Comparison of ENCODE assay signal across 9 cellular contexts in genomic region chr6:32969685-32970412, GRCh38. TPM values are rescaled to one million over a fixed set of nuclear protein-coding genes. Genes with fewer than 3 reads are reported as not detected.
DNase-seq lines count a peak whose midpoint lies in the region; ATAC-seq and TF ChIP-seq lines count a peak whose summit lies in the region.
"Had no signal": no experiment of that assay in that cellular context is flagged by ENCODE, and none has a peak within 500 bp of the region (broad histone marks: within the 10 kb centered on the region; RNA-seq: fewer than 3 reads in every experiment).

No MANE protein-coding gene starts in this region.

- H3K27ac Mint-ChIP-seq in CD8-positive, alpha-beta T cell: peak overlapping the region; percentile 100
- peak overlapping the region; percentile 100 for H3K27ac Mint-ChIP-seq in neural progenitor cell

- H3K9me3 ChIP-seq in CD8-positive, alpha-beta T cell (ENCODE audit: low read length): no peaks in the 10 kb centered on the region
- H3K9me3 ChIP-seq in HUES64 (ENCODE audit: insufficient read depth, low read depth, low read length): no peaks in the 10 kb centered on the region
- H3K9me3 ChIP-seq in neural progenitor cell (ENCODE audit: low read depth): no peaks in the 10 kb centered on the region

- H3K27me3 Mint-ChIP-seq in CD8-positive, alpha-beta T cell (ENCODE audit: low read depth): no peaks in the 10 kb centered on the region
- H3K27me3 Mint-ChIP-seq in neural progenitor cell (ENCODE audit: insufficient read depth, low read depth): peaks cover 11% of the 10 kb centered on the region

- no peaks in the 10 kb centered on the region for H3K9me3 Mint-ChIP-seq in CD8-positive, alpha-beta T cell
- H3K9me3 Mint-ChIP-seq in neural progenitor cell: no peaks in the 10 kb centered on the region

- H3K36me3 ChIP-seq in CD8-positive, alpha-beta T cell (ENCODE audit: insufficient read depth, low read length): peaks cover 7% of the 10 kb centered on the region
- H3K36me3 ChIP-seq in HUES64 (ENCODE audit: insufficient read depth, low read length): peaks cover 32% of the 10 kb centered on the region
- H3K36me3 ChIP-seq in neural progenitor cell: peaks cover 7% of the 10 kb centered on the region

- H3K9ac ChIP-seq in HUES64 (ENCODE audit: low read depth, low read length): peak overlapping the region; percentile 100
- peak overlapping the region; percentile 90 for H3K9ac ChIP-seq in neural progenitor cell

- WGBS in HUES64: under 1% methylated on average over 17 of the region's 19 CpGs

- peaks cover 28% of the 10 kb centered on the region for H3K4me1 ChIP-seq in CD8-positive, alpha-beta T cell (ENCODE audit: insufficient read depth, low read length)
- H3K4me1 ChIP-seq in HUES64 (ENCODE audit: insufficient read depth, low read length) (peaks cover 7% of the 10 kb centered on the region; the same call in 1 of the 2 replicates), neural progenitor cell (peaks cover 12% of the 10 kb centered on the region)

- H3K27ac ChIP-seq in CD8-positive, alpha-beta T cell (ENCODE audit: low read depth, low read length): peak overlapping the region; percentile 86
- peak overlapping the region; percentile 99 for H3K27ac ChIP-seq in HUES64 (ENCODE audit: low read depth, low read length)
- H3K27ac ChIP-seq in neural progenitor cell: peak overlapping the region; percentile 100

- peaks cover 66% of the 10 kb centered on the region for H3F3A ChIP-seq in neural progenitor cell (ENCODE audit: low read depth)

- H3K4me1 Mint-ChIP-seq in CD8-positive, alpha-beta T cell (ENCODE audit: low read depth): peaks cover 44% of the 10 kb centered on the region
- peaks cover 29% of the 10 kb centered on the region for H3K4me1 Mint-ChIP-seq in neural progenitor cell

- H4K20me1 ChIP-seq in neural progenitor cell (ENCODE audit: low read depth): peaks cover 37% of the 10 kb centered on the region

- H3K4me2 ChIP-seq in neural progenitor cell: peak overlapping the region; percentile 82

- DNase-seq in CD8-positive, alpha-beta T cell: peak; percentile 32 to 84 (median 66)
- DNase-seq in activated T-helper 1 cell treated with anti-CD3 and anti-CD28 coated beads, Interleukin-2, amount 50 U/mL, for 16 hours (ENCODE audit: low read depth in 1 of 2, low spot score in 1 of 2): peak; percentile 44 to 58
- DNase-seq in fibroblast of pulmonary artery (ENCODE audit: low read depth): peak; percentile 98
- peak; percentile 92 for DNase-seq in neural progenitor cell (ENCODE audit: low spot score)
- DNase-seq in superior temporal gyrus (ENCODE audit: extremely low spot score): peak; percentile 85

- H3K27me3 ChIP-seq in CD8-positive, alpha-beta T cell (ENCODE audit: insufficient read depth, low read length): no peaks in the 10 kb centered on the region
- H3K27me3 ChIP-seq in HUES64 (ENCODE audit: insufficient read depth, low read length): no peaks in the 10 kb centered on the region
- H3K27me3 ChIP-seq in neural progenitor cell: no peaks in the 10 kb centered on the region

- intact Hi-C loops in CD8-positive, alpha-beta T cell (cut with DNase I, micrococcal nuclease): loop anchor here (2.0 to 5.0 kb wide), 7 partner anchors 78 to 843 kb away; partner anchors contain the start of genes ATF6B (in 1 of the 2), CUTA (in 1 of the 2), PHF1 (in 1 of the 2) and RXRB (in 1 of the 2)

- peaks cover 48% of the 10 kb centered on the region for H3K36me3 Mint-ChIP-seq in CD8-positive, alpha-beta T cell
- H3K36me3 Mint-ChIP-seq in neural progenitor cell: peaks cover 19% of the 10 kb centered on the region

- POLR2A ChIA-PET in CD8-positive, alpha-beta T cell (lab: Charles Lee): interaction anchor here (0.7 to 11.7 kb wide), 12 partner anchors 13 to 773 kb away, joined by 3 to 296 read pairs (median 46); partner anchors contain the start of genes HLA-DMA, HLA-DMB, PSMB8 and PSMB9

- CTCF ChIA-PET in CD8-positive, alpha-beta T cell (lab: Charles Lee): interaction anchor here (1.1 to 30.1 kb wide), 6 partner anchors 10 to 131 kb away, joined by 3 to 662 read pairs (median 23); partner anchors contain the start of genes HLA-DMA and TAP2

- peak overlapping the region; percentile 97 for H3K4me3 Mint-ChIP-seq in CD8-positive, alpha-beta T cell
- peak overlapping the region; percentile 94 for H3K4me3 Mint-ChIP-seq in neural progenitor cell

- H3K79me2 ChIP-seq in neural progenitor cell (ENCODE audit: low read depth): peaks cover 82% of the 10 kb centered on the region

- no peak overlapping the region for H2AFZ ChIP-seq in neural progenitor cell (replicated peaks)

- no peak for TF ChIP-seq CTCF in CD8-positive, alpha-beta T cell (IDR thresholded peaks at IDR 0.05)
- TF ChIP-seq CTCF in fibroblast of pulmonary artery (IDR thresholded peaks at IDR 0.05; ENCODE audit: low read length, missing control alignments): no peak
- peak; percentile 60 for TF ChIP-seq CTCF in neural progenitor cell (IDR thresholded peaks at IDR 0.05)

- ATAC-seq in CD8-positive, alpha-beta T cell: no peak
- ATAC-seq in GM21529 (IDR thresholded peaks at IDR 0.05; ENCODE audit: unreplicated experiment): no peak

- peak overlapping the region; percentile 78 for H3K4me3 ChIP-seq in CD8-positive, alpha-beta T cell (ENCODE audit: low read depth, low read length)
- peak overlapping the region; percentile 94 for H3K4me3 ChIP-seq in HUES64 (ENCODE audit: low read length)
- H3K4me3 ChIP-seq in fibroblast of pulmonary artery (replicated peaks; ENCODE audit: low read depth, low read length): peak overlapping the region; percentile 84
- H3K4me3 ChIP-seq in neural progenitor cell: peak overlapping the region; percentile 68

TF ChIP-seq in PFSK-1, 5 proteins besides CTCF, POLR2A, EP300 and RAD21:
- TF ChIP-seq, protein P1, sequence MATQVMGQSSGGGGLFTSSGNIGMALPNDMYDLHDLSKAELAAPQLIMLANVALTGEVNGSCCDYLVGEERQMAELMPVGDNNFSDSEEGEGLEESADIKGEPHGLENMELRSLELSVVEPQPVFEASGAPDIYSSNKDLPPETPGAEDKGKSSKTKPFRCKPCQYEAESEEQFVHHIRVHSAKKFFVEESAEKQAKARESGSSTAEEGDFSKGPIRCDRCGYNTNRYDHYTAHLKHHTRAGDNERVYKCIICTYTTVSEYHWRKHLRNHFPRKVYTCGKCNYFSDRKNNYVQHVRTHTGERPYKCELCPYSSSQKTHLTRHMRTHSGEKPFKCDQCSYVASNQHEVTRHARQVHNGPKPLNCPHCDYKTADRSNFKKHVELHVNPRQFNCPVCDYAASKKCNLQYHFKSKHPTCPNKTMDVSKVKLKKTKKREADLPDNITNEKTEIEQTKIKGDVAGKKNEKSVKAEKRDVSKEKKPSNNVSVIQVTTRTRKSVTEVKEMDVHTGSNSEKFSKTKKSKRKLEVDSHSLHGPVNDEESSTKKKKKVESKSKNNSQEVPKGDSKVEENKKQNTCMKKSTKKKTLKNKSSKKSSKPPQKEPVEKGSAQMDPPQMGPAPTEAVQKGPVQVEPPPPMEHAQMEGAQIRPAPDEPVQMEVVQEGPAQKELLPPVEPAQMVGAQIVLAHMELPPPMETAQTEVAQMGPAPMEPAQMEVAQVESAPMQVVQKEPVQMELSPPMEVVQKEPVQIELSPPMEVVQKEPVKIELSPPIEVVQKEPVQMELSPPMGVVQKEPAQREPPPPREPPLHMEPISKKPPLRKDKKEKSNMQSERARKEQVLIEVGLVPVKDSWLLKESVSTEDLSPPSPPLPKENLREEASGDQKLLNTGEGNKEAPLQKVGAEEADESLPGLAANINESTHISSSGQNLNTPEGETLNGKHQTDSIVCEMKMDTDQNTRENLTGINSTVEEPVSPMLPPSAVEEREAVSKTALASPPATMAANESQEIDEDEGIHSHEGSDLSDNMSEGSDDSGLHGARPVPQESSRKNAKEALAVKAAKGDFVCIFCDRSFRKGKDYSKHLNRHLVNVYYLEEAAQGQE (IDR thresholded peaks at IDR 0.05; ENCODE audit: insufficient read depth in 1 of 2, low read depth in 2 of 2, low read length in 2 of 2): peak in 1 of 2 experiments; percentile 78; a peak in 2 of 4 replicates
- peak; percentile 94; the same call in 1 of the 2 replicates for TF ChIP-seq SIN3A (IDR thresholded peaks at IDR 0.05; ENCODE audit: borderline replicate concordance, insufficient read depth, low read length)
- TF ChIP-seq FOXP2 (optimal IDR thresholded peaks at IDR 0.05; ENCODE audit: borderline replicate concordance, extremely low read depth, extremely low read length, insufficient read depth): no peak
- peak; percentile 91; the same call in 1 of the 2 replicates for TF ChIP-seq TAF1 (IDR thresholded peaks at IDR 0.05; ENCODE audit: borderline replicate concordance, insufficient read depth, low read length)
- peak; percentile 71 for TF ChIP-seq POLR2AphosphoS5 (IDR thresholded peaks at IDR 0.05; ENCODE audit: low read depth, low read length)

RNA-seq across cellular contexts. Expression of gene BRD2, which starts 1.5 kb away (rescaled TPM):
- total RNA-seq in CD8-positive, alpha-beta T cell: 100 to 1,000 TPM; 333 to 340 TPM
- 111 TPM for polyA plus RNA-seq in HUES64 (2013, experiment 1 of 2)
- polyA plus RNA-seq in HUES64 (2013, experiment 2 of 2): 112 TPM
- 129 TPM for polyA plus RNA-seq in PFSK-1 (2012; ENCODE audit: insufficient read length, low read depth)
- total RNA-seq in neural progenitor cell (ENCODE audit: low replicate concordance): 202 and 211 TPM in 2 replicates

RNA-seq across cellular contexts. Expression of gene HLA-DMA, which starts 17.0 kb away (rescaled TPM):
- 10 to 100 TPM; 25.9 to 32.3 TPM for total RNA-seq in CD8-positive, alpha-beta T cell
- 2.5 TPM for polyA plus RNA-seq in HUES64 (2013, experiment 1 of 2)
- polyA plus RNA-seq in HUES64 (2013, experiment 2 of 2): 2.4 TPM
- not detected for polyA plus RNA-seq in PFSK-1 (2012; ENCODE audit: insufficient read length, low read depth)
- total RNA-seq in neural progenitor cell (ENCODE audit: low replicate concordance): 5.1 and 11.9 TPM in 2 replicates

RNA-seq across cellular contexts. Expression of gene HLA-DMB, which starts 29.0 kb away (rescaled TPM):
- 1 to 10 TPM; 8.9 to 9.9 TPM for total RNA-seq in CD8-positive, alpha-beta T cell
- polyA plus RNA-seq in HUES64 (2013, experiment 1 of 2): 0.45 TPM
- 0.82 TPM for polyA plus RNA-seq in HUES64 (2013, experiment 2 of 2)
- polyA plus RNA-seq in PFSK-1 (2012; ENCODE audit: insufficient read length, low read depth): not detected
- total RNA-seq in neural progenitor cell (ENCODE audit: low replicate concordance): 4.3 and 4.5 TPM in 2 replicates

RNA-seq across cellular contexts. Expression of gene HLA-DOA, which starts 39.5 kb away (rescaled TPM):
- total RNA-seq in CD8-positive, alpha-beta T cell: 10 to 100 TPM; 16.2 to 18.5 TPM
- 8.7 TPM for polyA plus RNA-seq in HUES64 (2013, experiment 1 of 2)
- 9.1 TPM for polyA plus RNA-seq in HUES64 (2013, experiment 2 of 2)
- not detected for polyA plus RNA-seq in PFSK-1 (2012; ENCODE audit: insufficient read length, low read depth)
- total RNA-seq in neural progenitor cell (ENCODE audit: low replicate concordance): 38.0 and 52.2 TPM in 2 replicates
- total RNA-seq: glomerular endothelial cell had no signal
